ENCODE assay signal across 18 cellular contexts in genomic region chr2:27854224-27854623, GRCh38. TPM values are rescaled to one million over a fixed set of nuclear protein-coding genes. Genes with fewer than 3 reads are reported as not detected.
A peak's percentile ranks its signal among the peaks of the same experiment; 100 is the strongest.
DNase-seq lines count a peak whose midpoint lies in the region; ATAC-seq, FAIRE-seq and TF ChIP-seq lines count a peak whose summit lies in the region.
"Had no signal": no experiment of that assay in that cellular context is flagged by ENCODE, and none has a peak within 500 bp of the region (broad histone marks: within the 10 kb centered on the region; RNA-seq: fewer than 3 reads in every experiment).

No MANE protein-coding gene starts in this region.

- no peak overlapping the region; the same call in 1 of the 2 replicates for H3K14ac ChIP-seq in IMR-90 (replicated peaks; ENCODE audit: low read depth, low read length)

- H3K9ac ChIP-seq in IMR-90 (ENCODE audit: low read depth, low read length) = no peak overlapping the region
- no peak overlapping the region for H3K9ac ChIP-seq in liver (ENCODE audit: low read depth in 1 of 2, low read length in 2 of 2)
- H3K9ac ChIP-seq: BLaER1 had no signal

- peaks cover 15% of the 10 kb centered on the region for H3K4me1 Mint-ChIP-seq in activated T-helper 1 cell treated with anti-CD3 and anti-CD28 coated beads, Interleukin-12 subunit alpha, Interleukin-12 subunit beta, Interleukin-2, Interleukin-4 antibody, amounts not matched to agents 30 ng/mL and 10 ng/mL and 1 ng/mL, durations not matched to agents 14 hours and 24 hours and 36 hours (ENCODE audit: low read depth)

- no peak overlapping the region for H3K4me3 ChIP-seq in IMR-90 (ENCODE audit: insufficient read depth, low read depth, low read length)
- no peak overlapping the region for H3K4me3 ChIP-seq in body of pancreas
- H3K4me3 ChIP-seq in liver (ENCODE audit: low read depth in 1 of 3, low read length in 3 of 3) = no peak overlapping the region
- H3K4me3 ChIP-seq in small intestine (ENCODE audit: low read depth in 1 of 2, low read length in 2 of 2) = no peak overlapping the region
- H3K4me3 ChIP-seq: BLaER1, SJSA1 had no signal

- 0 out of 4 replicates have a peak, but pooled peaks cover 0 to 3% of the 10 kb centered on the region in 2 experiments for H3K79me1 ChIP-seq in IMR-90 (ENCODE audit: low read depth in 1 of 2, low read length in 2 of 2)

- H3K27ac ChIP-seq in IMR-90 (ENCODE audit: insufficient read depth, low read length) (no peak overlapping the region), body of pancreas (no peak overlapping the region), liver (ENCODE audit: low read depth in 1 of 2, low read length in 2 of 2) (no peak overlapping the region), small intestine (ENCODE audit: low read depth in 1 of 2, low read length in 1 of 2) (no peak overlapping the region)
- H3K27ac ChIP-seq: BLaER1, SJSA1 had no signal

- no peak overlapping the region for H3K23ac ChIP-seq in IMR-90 (ENCODE audit: low read depth, low read length)

- H4K8ac ChIP-seq in IMR-90 (ENCODE audit: low read depth in 2 of 2, low read length in 2 of 2) = no peak overlapping the region

- H3K9me1 ChIP-seq in IMR-90 (ENCODE audit: insufficient read depth, low read length) = peaks cover 7% of the 10 kb centered on the region

- intact Hi-C loops in IMR-90 (cut with micrococcal nuclease) (no loop called here), body of pancreas (cut with DNase I) (no loop called here)
- intact Hi-C loops in activated T-helper 1 cell treated with anti-CD3 and anti-CD28 coated beads, Interleukin-12 subunit alpha, Interleukin-12 subunit beta, Interleukin-2, Interleukin-4 antibody, amounts not matched to agents 30 ng/mL and 10 ng/mL and 1 ng/mL, durations not matched to agents 14 hours and 24 hours and 36 hours (cut with micrococcal nuclease) = no loop called here

- TF ChIP-seq CTCF in IMR-90 (conservative IDR thresholded peaks at IDR 0.05; ENCODE audit: low read depth, low read length) = no peak
- TF ChIP-seq CTCF in body of pancreas (IDR thresholded peaks at IDR 0.05) = peak in 3 of 7 experiments; percentile 7 to 26 (median 10)
- TF ChIP-seq CTCF in liver (IDR thresholded peaks at IDR 0.05; ENCODE audit: low read depth, low read length, missing input control) = no peak

- no peak overlapping the region for H2AK9ac ChIP-seq in IMR-90 (replicated peaks; ENCODE audit: low read depth, low read length, poor library complexity)

- no CpG with 5 or more reads among the region's 4 CpGs for WGBS in IMR-90 (ENCODE audit: extremely low coverage in 2 of 2, insufficient read length in 1 of 2), 2 experiments
- 25 to 29% methylated on average over 4 of the region's 4 CpGs for WGBS in body of pancreas, 2 donors
- WGBS in liver = 39% methylated on average over 4 of the region's 4 CpGs
- 14 to 58% (median 42%) methylated on average over 4 of the region's 4 CpGs for WGBS in small intestine, 3 donors

- TF ChIP-seq RAD21 in IMR-90 (IDR thresholded peaks at IDR 0.05; ENCODE audit: low read length) = no peak
- TF ChIP-seq RAD21 in liver (IDR thresholded peaks at IDR 0.05) = peak in 1 of 2 donors; percentile 49

- H2BK20ac ChIP-seq in IMR-90 (ENCODE audit: low read depth, low read length) = peak overlapping the region; percentile 53; the same call in 1 of the 2 replicates

- peak overlapping the region; percentile 77 for H2BK120ac ChIP-seq in IMR-90 (ENCODE audit: low read depth, low read length)

- peak overlapping the region; percentile 12; the same call in 1 of the 2 replicates for H3K18ac ChIP-seq in IMR-90 (ENCODE audit: low read depth, low read length)

- TF ChIP-seq POLR2A in IMR-90 (IDR thresholded peaks at IDR 0.05; ENCODE audit: low read depth, low read length) = no peak
- no peak for TF ChIP-seq POLR2A in body of pancreas (IDR thresholded peaks at IDR 0.05)

- no peak for DNase-seq in IMR-90
- peak; percentile 20 to 60 (median 26) for DNase-seq in body of pancreas
- DNase-seq in small intestine = peak; percentile 87
- DNase-seq in dermis blood vessel endothelial cell = no peak
- DNase-seq in NCI-H510A treated with DMSO at 0.1 percent for 48 hours (lab: John Stamatoyannopoulos, UW) = no peak
- no peak for DNase-seq in activated CD4-positive, alpha-beta T cell treated with anti-CD3 and anti-CD28 coated beads, Interleukin-2, amount 50 U/mL, for 4 hours
- no peak for DNase-seq in activated T-helper 1 cell treated with anti-CD3 and anti-CD28 coated beads, Interleukin-12 subunit alpha, Interleukin-12 subunit beta, Interleukin-2, Interleukin-4 antibody, amounts not matched to agents 30 ng/mL and 10 ng/mL and 1 ng/mL, durations not matched to agents 14 hours and 24 hours and 36 hours (ENCODE audit: low spot score)
- DNase-seq: CD8-positive, alpha-beta memory T cell; DND-41; NCI-H1105 treated with DMSO at 0.1 percent for 48 hours; NCI-H1694; NCI-H2227 treated with DMSO at 0.1 percent for 48 hours; NCI-H524; NCI-H82; SW 1271 had no signal

- H3K36me3 ChIP-seq in IMR-90 (ENCODE audit: control insufficient read depth, insufficient read depth, low read length) (no peaks in the 10 kb centered on the region), body of pancreas (replicated peaks in 1 of 2; ENCODE audit: insufficient read depth in 1 of 2, low read depth in 2 of 2) (no peaks in the 10 kb centered on the region), liver (ENCODE audit: control insufficient read depth in 4 of 4, insufficient read depth in 3 of 4, low read depth in 1 of 4, low read length in 3 of 4) (peaks cover 0 to 4% (median 0%) of the 10 kb centered on the region in 4 donors), small intestine (ENCODE audit: control insufficient read depth in 2 of 2, insufficient read depth in 2 of 2, low read length in 2 of 2) (no peaks in the 10 kb centered on the region)
- H3K36me3 ChIP-seq: BLaER1, SJSA1 had no signal

- no peak overlapping the region for H2AFZ ChIP-seq in IMR-90 (replicated peaks; ENCODE audit: low read length, poor library complexity)

- peak overlapping the region; percentile 79; the same call in 2 of the 3 replicates for H2BK15ac ChIP-seq in IMR-90 (ENCODE audit: low read depth, low read length)

- H3K9me3 ChIP-seq in IMR-90 (ENCODE audit: control insufficient read depth, insufficient read depth, low read length) (no peaks in the 10 kb centered on the region), body of pancreas (no peaks in the 10 kb centered on the region), liver (ENCODE audit: control insufficient read depth in 4 of 4, low read length in 3 of 4) (peaks cover 0 to 4% (median 0%) of the 10 kb centered on the region in 4 donors), small intestine (ENCODE audit: control insufficient read depth, low read depth) (no peaks in the 10 kb centered on the region)
- H3K9me3 ChIP-seq: SJSA1 had no signal

- in situ Hi-C loops in IMR-90 (cut with MboI; ENCODE audit: low sequenced_read_pairs) = no loop called here

- H3K4me1 ChIP-seq in IMR-90 (ENCODE audit: control insufficient read depth, insufficient read depth, low read length) (peaks cover 12% of the 10 kb centered on the region), body of pancreas (peaks cover 9% of the 10 kb centered on the region), liver (ENCODE audit: control insufficient read depth in 4 of 4, insufficient read depth in 4 of 4, low read length in 3 of 4) (peaks cover 0 to 6% (median 4%) of the 10 kb centered on the region in 4 donors), small intestine (ENCODE audit: control insufficient read depth in 2 of 2, insufficient read depth in 1 of 2, low read depth in 1 of 2, low read length in 1 of 2) (peaks cover 0 to 2% of the 10 kb centered on the region in 2 donors)
- H3K4me1 ChIP-seq: BLaER1 had no signal

- peak overlapping the region; percentile 67 for H2AK5ac ChIP-seq in IMR-90 (ENCODE audit: low read depth, low read length)

- BruUV-seq in IMR-90 (replicated peaks; lab: Mats Ljungman, UMichigan) = no TSS peak

- H3K9me3 Mint-ChIP-seq in activated T-helper 1 cell treated with anti-CD3 and anti-CD28 coated beads, Interleukin-12 subunit alpha, Interleukin-12 subunit beta, Interleukin-2, Interleukin-4 antibody, amounts not matched to agents 30 ng/mL and 10 ng/mL and 1 ng/mL, durations not matched to agents 14 hours and 24 hours and 36 hours = peaks cover 9% of the 10 kb centered on the region

- dilution Hi-C loops in IMR-90 (cut with HindIII; ENCODE audit: low sequenced_read_pairs, unreplicated experiment) = no loop called here

- H3K4me2 ChIP-seq in IMR-90 (ENCODE audit: low read depth, low read length) = no peak overlapping the region
- H3K4me2 ChIP-seq: BLaER1 had no signal

- no peak overlapping the region for H3K56ac ChIP-seq in IMR-90 (ENCODE audit: extremely low read depth, insufficient read depth, low read length)

- CTCF ChIA-PET in IMR-90 (lab: Yijun Ruan, JAX) = no interaction called here

- no peak overlapping the region for H3K27ac Mint-ChIP-seq in activated T-helper 1 cell treated with anti-CD3 and anti-CD28 coated beads, Interleukin-12 subunit alpha, Interleukin-12 subunit beta, Interleukin-2, Interleukin-4 antibody, amounts not matched to agents 30 ng/mL and 10 ng/mL and 1 ng/mL, durations not matched to agents 14 hours and 24 hours and 36 hours
- H3K27ac Mint-ChIP-seq: CD8-positive, alpha-beta memory T cell had no signal

- H3K27me3 ChIP-seq in IMR-90 (ENCODE audit: control insufficient read depth, insufficient read depth, low read length) (no peaks in the 10 kb centered on the region), body of pancreas (no peaks in the 10 kb centered on the region), liver (ENCODE audit: control insufficient read depth in 4 of 4, insufficient read depth in 4 of 4, low read length in 3 of 4) (no peaks in the 10 kb centered on the region), small intestine (ENCODE audit: control insufficient read depth in 2 of 2, insufficient read depth in 2 of 2, low read length in 2 of 2) (no peaks in the 10 kb centered on the region)
- H3K27me3 ChIP-seq: BLaER1, SJSA1 had no signal

- no peak for FAIRE-seq in small intestine (lab: Jason Lieb, UNC)

- no peaks in the 10 kb centered on the region for H4K20me1 ChIP-seq in IMR-90 (ENCODE audit: insufficient read depth, low read length)
- H4K20me1 ChIP-seq: BLaER1 had no signal

- H2BK5ac ChIP-seq in IMR-90 (ENCODE audit: low read depth, low read length, poor library complexity, severe bottlenecking) = no peak overlapping the region

- peak overlapping the region; percentile 50 for H3K4ac ChIP-seq in IMR-90 (ENCODE audit: low read depth, low read length)

- no peaks in the 10 kb centered on the region for H3K27me3 Mint-ChIP-seq in activated T-helper 1 cell treated with anti-CD3 and anti-CD28 coated beads, Interleukin-12 subunit alpha, Interleukin-12 subunit beta, Interleukin-2, Interleukin-4 antibody, amounts not matched to agents 30 ng/mL and 10 ng/mL and 1 ng/mL, durations not matched to agents 14 hours and 24 hours and 36 hours (ENCODE audit: insufficient read depth)
- H3K27me3 Mint-ChIP-seq: CD8-positive, alpha-beta memory T cell had no signal

- POLR2A ChIA-PET in IMR-90 (lab: Charles Lee; ENCODE audit: unreplicated experiment) = no interaction called here

- ATAC-seq in IMR-90 (ENCODE audit: low read depth) (no peak), body of pancreas (peak; percentile 30)

- peak overlapping the region; percentile 32 for H4K91ac ChIP-seq in IMR-90 (ENCODE audit: insufficient read depth, low read depth, low read length)

- H3K36me3 Mint-ChIP-seq in activated T-helper 1 cell treated with anti-CD3 and anti-CD28 coated beads, Interleukin-12 subunit alpha, Interleukin-12 subunit beta, Interleukin-2, Interleukin-4 antibody, amounts not matched to agents 30 ng/mL and 10 ng/mL and 1 ng/mL, durations not matched to agents 14 hours and 24 hours and 36 hours (ENCODE audit: low read depth) = peaks cover 3% of the 10 kb centered on the region

- H4K5ac ChIP-seq in IMR-90 (ENCODE audit: low read depth, low read length) = no peak overlapping the region

- no peak overlapping the region for H3K4me3 Mint-ChIP-seq in activated T-helper 1 cell treated with anti-CD3 and anti-CD28 coated beads, Interleukin-12 subunit alpha, Interleukin-12 subunit beta, Interleukin-2, Interleukin-4 antibody, amounts not matched to agents 30 ng/mL and 10 ng/mL and 1 ng/mL, durations not matched to agents 14 hours and 24 hours and 36 hours
- H3K4me3 Mint-ChIP-seq: CD8-positive, alpha-beta memory T cell had no signal

RNA-seq across cellular contexts. Expression of gene RBKS, which starts 36.0 kb away (rescaled TPM):
- total RNA-seq in IMR-90 (2012; rRNA removed) (0.83 and 1.1 TPM in 2 replicates), body of pancreas (1 to 10 TPM; 1.0 to 7.6 TPM), liver (10 to 100 TPM in 1 of 2 donors, 1 to 10 TPM in 1; 6.3 to 14.6 TPM), dermis blood vessel endothelial cell (0.98 and 1.2 TPM in 2 replicates)
- polyA plus RNA-seq in IMR-90 (2012; rRNA removed) (1.1 and 1.4 TPM in 2 replicates), liver (10 to 100 TPM; 15.8 to 18.8 TPM), small intestine (10 to 100 TPM; 19.8 to 72.0 (median 37.3) TPM)
- 0.97 and 1.7 TPM in 2 replicates for polyA plus RNA-seq in IMR-90 (2012; cell fraction: cytosol; rRNA removed)
- 1.2 and 1.8 TPM in 2 replicates for polyA plus RNA-seq in IMR-90 (2012; cell fraction: nucleus; rRNA removed; ENCODE audit: low replicate concordance)
- 0.76 and 0.83 TPM in 2 replicates for total RNA-seq in activated T-helper 1 cell treated with anti-CD3 and anti-CD28 coated beads, Interleukin-12 subunit alpha, Interleukin-12 subunit beta, Interleukin-2, Interleukin-4 antibody, amounts not matched to agents 30 ng/mL and 10 ng/mL and 1 ng/mL, durations not matched to agents 14 hours and 24 hours and 36 hours

RNA-seq across cellular contexts. Expression of gene BABAM2, which starts 36.3 kb away (rescaled TPM):
- total RNA-seq in IMR-90 (2012; rRNA removed) (16.7 and 23.1 TPM in 2 replicates), body of pancreas (10 to 100 TPM; 20.5 to 22.4 TPM), liver (10 to 100 TPM in 1 of 2 donors, 1 to 10 TPM in 1; 9.9 to 13.6 TPM), dermis blood vessel endothelial cell (13.6 and 17.8 TPM in 2 replicates)
- polyA plus RNA-seq in IMR-90 (2012; rRNA removed) (20.3 and 20.9 TPM in 2 replicates), liver (10 to 100 TPM; 14.2 to 17.0 TPM), small intestine (10 to 100 TPM; 19.5 to 22.4 (median 20.6) TPM)
- polyA plus RNA-seq in IMR-90 (2012; cell fraction: cytosol; rRNA removed) = 11.4 TPM in 2 replicates
- 4.4 and 16.0 TPM in 2 replicates for polyA plus RNA-seq in IMR-90 (2012; cell fraction: nucleus; rRNA removed; ENCODE audit: low replicate concordance)
- 46.3 and 46.6 TPM in 2 replicates for total RNA-seq in activated T-helper 1 cell treated with anti-CD3 and anti-CD28 coated beads, Interleukin-12 subunit alpha, Interleukin-12 subunit beta, Interleukin-2, Interleukin-4 antibody, amounts not matched to agents 30 ng/mL and 10 ng/mL and 1 ng/mL, durations not matched to agents 14 hours and 24 hours and 36 hours

Comparison
In these comparisons a context has a peak if more than half of its experiments do, and no peak if none do; other contexts are left out.
1. DNase-seq: peak in body of pancreas (4 of 4) and small intestine (single experiment); none in IMR-90 (single experiment), dermis blood vessel endothelial cell (single experiment), NCI-H510A treated with DMSO at 0.1 percent for 48 hours (single experiment), activated CD4-positive, alpha-beta T cell treated with anti-CD3 and anti-CD28 coated beads, Interleukin-2, amount 50 U/mL, for 4 hours (0 of 2) and activated T-helper 1 cell treated with anti-CD3 and anti-CD28 coated beads, Interleukin-12 subunit alpha, Interleukin-12 subunit beta, Interleukin-2, Interleukin-4 antibody, amounts not matched to agents 30 ng/mL and 10 ng/mL and 1 ng/mL, durations not matched to agents 14 hours and 24 hours and 36 hours (single experiment).